ENCODE assay signal across 9 cellular contexts in the genomic region with DNA sequence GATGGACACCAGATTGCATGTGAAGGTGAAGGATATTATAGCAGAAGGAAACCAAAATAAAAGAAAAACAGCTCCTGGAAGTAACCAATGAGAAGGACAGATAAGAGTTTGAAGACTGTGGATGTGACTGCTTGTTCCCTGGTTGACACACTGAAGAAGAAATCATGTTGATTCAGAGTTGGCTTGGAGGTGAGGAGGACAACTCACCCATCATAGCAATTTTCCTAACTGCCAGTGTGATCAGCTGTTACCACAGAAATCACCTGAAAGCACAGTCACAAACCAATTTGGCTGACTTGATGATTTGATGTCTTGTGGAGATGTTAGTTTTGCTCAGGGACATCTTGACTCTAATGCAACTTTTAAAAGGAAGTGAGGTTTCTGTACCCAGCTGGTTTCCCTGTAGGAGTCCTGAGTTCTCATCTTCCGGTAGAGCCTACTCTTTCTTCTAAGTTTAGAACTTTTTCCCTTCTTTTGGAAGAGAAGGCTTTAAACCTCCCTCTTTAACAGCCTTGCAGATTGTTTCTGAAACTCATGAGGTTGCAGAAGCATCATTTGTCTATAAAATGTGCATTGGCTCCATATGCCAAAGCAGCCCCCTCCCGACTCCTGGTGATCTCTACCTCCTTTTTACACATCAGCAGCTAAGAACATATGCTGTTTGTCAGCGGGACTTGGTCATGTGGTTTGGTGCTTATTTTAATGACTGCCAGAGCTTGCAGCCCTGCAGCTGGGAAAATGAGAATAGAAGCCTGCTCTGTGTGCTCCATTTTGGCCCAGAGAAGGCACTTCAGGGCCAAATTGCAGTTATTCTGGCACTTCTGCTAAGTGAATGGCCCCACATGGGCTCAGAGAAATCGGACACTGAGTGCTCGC. TPM values are rescaled to one million over a fixed set of nuclear protein-coding genes. Genes with fewer than 3 reads are reported as not detected.
A peak's percentile ranks its signal among the peaks of the same experiment; 100 is the strongest.
DNase-seq lines count a peak whose midpoint lies in the region; ATAC-seq, FAIRE-seq and TF ChIP-seq lines count a peak whose summit lies in the region.
"Had no signal": no experiment of that assay in that cellular context is flagged by ENCODE, and none has a peak within 500 bp of the region (broad histone marks: within the 10 kb centered on the region; RNA-seq: fewer than 3 reads in every experiment).

No MANE protein-coding gene starts in this region.

- no peak overlapping the region for H3K27ac ChIP-seq in right atrium auricular region
- peak overlapping the region in 1 of 2 donors; percentile 55 for H3K27ac ChIP-seq in small intestine (ENCODE audit: low read depth in 1 of 2, low read length in 1 of 2)

- H3K4me1 ChIP-seq in right atrium auricular region (peaks cover 0 to 26% of the 10 kb centered on the region in 2 donors), small intestine (ENCODE audit: control insufficient read depth in 2 of 2, insufficient read depth in 1 of 2, low read depth in 1 of 2, low read length in 1 of 2) (no peaks in the 10 kb centered on the region)

- TF ChIP-seq CTCF in HFF-Myc (IDR thresholded peaks at IDR 0.05; ENCODE audit: low read depth, low read length, missing control alignments) (no peak), right atrium auricular region (IDR thresholded peaks at IDR 0.05) (no peak)

- no peak for FAIRE-seq in small intestine (lab: Jason Lieb, UNC)

- no peak overlapping the region for H3K4me3 ChIP-seq in HFF-Myc (replicated peaks; ENCODE audit: low read depth, low read length)
- H3K4me3 ChIP-seq in right atrium auricular region: no peak overlapping the region
- no peak overlapping the region for H3K4me3 ChIP-seq in small intestine (ENCODE audit: low read depth in 1 of 2, low read length in 2 of 2)

- intact Hi-C loops in sciatic nerve (cut with DNase I): no loop called here

- 56 to 86% (median 80%) methylated on average over 5 of the region's 5 CpGs for whole genome bisulfite sequencing in small intestine, 3 donors

- H3K36me3 ChIP-seq in right atrium auricular region (no peaks in the 10 kb centered on the region), small intestine (ENCODE audit: control insufficient read depth in 2 of 2, insufficient read depth in 2 of 2, low read length in 2 of 2) (peaks cover 0 to 15% of the 10 kb centered on the region in 2 donors)

- H3K27me3 ChIP-seq in right atrium auricular region (no peaks in the 10 kb centered on the region), small intestine (ENCODE audit: control insufficient read depth in 2 of 2, insufficient read depth in 2 of 2, low read length in 2 of 2) (no peaks in the 10 kb centered on the region)

- DNase-seq in HFF-Myc (ENCODE audit: extremely low read depth, low read depth) (peak; percentile 72), amygdala (lab: John Stamatoyannopoulos, UW) (peak in 55 of 56 donors; percentile 7 to 93 (median 69)), right atrium auricular region (ENCODE audit: low spot score) (peak; percentile 61), sciatic nerve (ENCODE audit: low spot score) (no peak), amniotic stem cell (lab: John Stamatoyannopoulos, UW) (no peak), KBM-7 (no peak), small intestine (no peak)
- DNase-seq in activated CD4-positive, CD25-positive, alpha-beta regulatory T cell treated with anti-CD3 and anti-CD28 coated beads, Interleukin-2, amount 50 U/mL, for 72 hours: no peak
- DNase-seq: OCI-M1 had no signal

- ATAC-seq in sciatic nerve: peak; percentile 95

- H3K9me3 ChIP-seq in right atrium auricular region: no peaks in the 10 kb centered on the region
- H3K9me3 ChIP-seq in small intestine (ENCODE audit: control insufficient read depth, low read depth): no peaks in the 10 kb centered on the region

- in situ Hi-C loops in KBM-7 (cut with MboI; ENCODE audit: low pct_unique_long_range_greater_than_20kb, low sequenced_read_pairs): no loop called here

RNA-seq across cellular contexts. Expression of a gene that starts 10.3 kb away (rescaled TPM):
- 10 to 100 TPM; 15.2 to 23.8 TPM for total RNA-seq in right atrium auricular region
- 68.9 TPM for total RNA-seq in sciatic nerve
- polyA plus RNA-seq in small intestine: 10 to 100 TPM in 1 of 3 donors, 1 to 10 TPM in 2; 7.8 to 15.2 (median 8.1) TPM

Comparison
In these comparisons a context has a peak if more than half of its experiments do, and no peak if none do; other contexts are left out.
1. DNase-seq: peak in HFF-Myc (single experiment), amygdala (55 of 56) and right atrium auricular region (single experiment); none in sciatic nerve (single experiment), amniotic stem cell (single experiment), activated CD4-positive, CD25-positive, alpha-beta regulatory T cell treated with anti-CD3 and anti-CD28 coated beads, Interleukin-2, amount 50 U/mL, for 72 hours (single experiment), KBM-7 (single experiment) and small intestine (single experiment).